ENCODE assay signal across 1 cellular context in the genomic region with DNA sequence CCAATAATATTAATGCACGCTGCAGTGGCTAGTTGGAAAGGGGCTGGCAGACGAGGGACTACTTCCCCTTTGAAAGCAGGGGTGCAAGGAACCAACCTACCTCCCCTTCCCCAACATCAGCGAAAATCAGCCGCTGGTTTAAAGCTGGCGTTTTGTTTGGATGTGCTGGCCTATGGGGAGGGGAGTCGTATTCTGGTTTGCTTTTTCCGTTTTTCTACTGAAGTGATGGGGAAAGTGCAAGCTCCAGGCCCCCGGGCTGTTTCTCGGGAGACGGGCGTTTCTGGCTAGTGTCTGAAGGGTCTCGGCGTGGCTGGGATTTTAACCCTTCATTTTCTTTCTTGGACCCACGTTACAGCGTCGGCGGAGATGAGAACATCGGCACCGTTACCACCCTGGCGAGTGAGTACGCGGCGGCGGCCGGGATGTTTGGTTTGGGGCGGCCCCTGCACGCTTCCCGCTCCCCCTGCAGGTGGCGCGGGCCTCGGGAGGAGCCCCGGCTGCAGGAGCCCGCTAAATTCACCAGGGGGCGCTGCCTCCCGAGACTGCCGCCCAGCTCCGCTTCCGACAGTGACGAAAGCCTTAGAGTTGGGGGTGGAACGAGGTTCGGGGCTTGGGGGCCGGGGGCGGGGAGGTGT.
A peak's percentile ranks its signal among the peaks of the same experiment; 100 is the strongest.
TF ChIP-seq lines count a peak whose summit lies in the region.

No MANE protein-coding gene starts in this region.

TF ChIP-seq in A549, 52 proteins besides CTCF, POLR2A, EP300 and RAD21 (continued from another document):
- TF ChIP-seq, protein P1, sequence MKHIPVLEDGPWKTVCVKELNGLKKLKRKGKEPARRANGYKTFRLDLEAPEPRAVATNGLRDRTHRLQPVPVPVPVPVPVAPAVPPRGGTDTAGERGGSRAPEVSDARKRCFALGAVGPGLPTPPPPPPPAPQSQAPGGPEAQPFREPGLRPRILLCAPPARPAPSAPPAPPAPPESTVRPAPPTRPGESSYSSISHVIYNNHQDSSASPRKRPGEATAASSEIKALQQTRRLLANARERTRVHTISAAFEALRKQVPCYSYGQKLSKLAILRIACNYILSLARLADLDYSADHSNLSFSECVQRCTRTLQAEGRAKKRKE (CRISPR knock-in tag; IDR thresholded peaks at IDR 0.05; ENCODE audit: low read depth), result no peak
- TF ChIP-seq KDM1A (IDR thresholded peaks at IDR 0.05; ENCODE audit: low read depth), result no peak
- no peak for TF ChIP-seq CHD2 (IDR thresholded peaks at IDR 0.05; ENCODE audit: low read length, partially characterized antibody)
- no peak for TF ChIP-seq CBX2 (IDR thresholded peaks at IDR 0.05; ENCODE audit: borderline replicate concordance, low read depth)
- no peak for TF ChIP-seq FOXS1 (CRISPR knock-in tag; IDR thresholded peaks at IDR 0.05)
- TF ChIP-seq, protein P2, sequence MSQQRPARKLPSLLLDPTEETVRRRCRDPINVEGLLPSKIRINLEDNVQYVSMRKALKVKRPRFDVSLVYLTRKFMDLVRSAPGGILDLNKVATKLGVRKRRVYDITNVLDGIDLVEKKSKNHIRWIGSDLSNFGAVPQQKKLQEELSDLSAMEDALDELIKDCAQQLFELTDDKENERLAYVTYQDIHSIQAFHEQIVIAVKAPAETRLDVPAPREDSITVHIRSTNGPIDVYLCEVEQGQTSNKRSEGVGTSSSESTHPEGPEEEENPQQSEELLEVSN (IDR thresholded peaks at IDR 0.05; ENCODE audit: borderline replicate concordance, low read depth), result peak; percentile 77
